31 cellular contexts compared by ENCODE assay signal in genomic region chr19:1387684-1388636, GRCh38. TPM values are rescaled to one million over a fixed set of nuclear protein-coding genes. Genes with fewer than 3 reads are reported as not detected.
DNase-seq lines count a peak whose midpoint lies in the region; ATAC-seq and TF ChIP-seq lines count a peak whose summit lies in the region.
"Had no signal": no experiment of that assay in that cellular context is flagged by ENCODE, and none has a peak within 500 bp of the region (broad histone marks: within the 10 kb centered on the region; RNA-seq: fewer than 3 reads in every experiment).

No MANE protein-coding gene starts in this region.

- no peak overlapping the region for H2BK5ac ChIP-seq in trophoblast cell (ENCODE audit: low read depth, low read length, poor library complexity)

- H3K27ac Mint-ChIP-seq in natural killer cell (no peak overlapping the region), endothelial cell (ENCODE audit: unreplicated experiment) (no peak overlapping the region)
- H3K27ac Mint-ChIP-seq: activated naive CD8-positive, alpha-beta T cell treated with anti-CD3 and anti-CD28 coated beads, Interleukin-2, amount 10 ng/mL, durations not matched to agents 7 days and 5 days; activated T-cell treated with anti-CD3 and anti-CD28 coated beads, Interleukin-2, amount 50 U/mL, for 24 hours; B cell; CD8-positive, alpha-beta T cell; neural progenitor cell; stimulated activated naive CD8-positive, alpha-beta T cell treated with anti-CD3 and anti-CD28 coated beads, Interleukin-15, Interleukin-2, amounts not matched to agents 100 ng/mL and 50 ng/mL, for 24 hours had no signal

- no peak for TF ChIP-seq CTCF in left ventricle myocardium inferior (IDR thresholded peaks at IDR 0.05; ENCODE audit: borderline replicate concordance)
- TF ChIP-seq CTCF in natural killer cell (IDR thresholded peaks at IDR 0.05), result no peak
- no peak for TF ChIP-seq CTCF in endothelial cell (IDR thresholded peaks at IDR 0.05; ENCODE audit: unreplicated experiment)

- H3K18ac ChIP-seq in trophoblast cell (ENCODE audit: low read length), result no peak overlapping the region

- peak overlapping the region; percentile 96 for H3K27ac ChIP-seq in angular gyrus (ENCODE audit: low read depth, low read length)
- H3K27ac ChIP-seq in left ventricle myocardium inferior (replicated peaks), result peak overlapping the region; percentile 98
- H3K27ac ChIP-seq in trophoblast cell (ENCODE audit: low read depth, low read length), result no peak overlapping the region
- H3K27ac ChIP-seq: ascending aorta, esophagus muscularis mucosa, neural progenitor cell, parathyroid adenoma, uterus had no signal

- H4K8ac ChIP-seq in trophoblast cell (ENCODE audit: low read depth, low read length), result no peak overlapping the region

- H3K4me3 Mint-ChIP-seq in natural killer cell, result no peak overlapping the region
- H3K4me3 Mint-ChIP-seq in endothelial cell (ENCODE audit: unreplicated experiment), result no peak overlapping the region
- H3K4me3 Mint-ChIP-seq: activated naive CD8-positive, alpha-beta T cell treated with anti-CD3 and anti-CD28 coated beads, Interleukin-2, amount 10 ng/mL, durations not matched to agents 7 days and 5 days; activated T-cell treated with anti-CD3 and anti-CD28 coated beads, Interleukin-2, amount 50 U/mL, for 24 hours; B cell; CD8-positive, alpha-beta T cell; neural progenitor cell; stimulated activated naive CD8-positive, alpha-beta T cell treated with anti-CD3 and anti-CD28 coated beads, Interleukin-15, Interleukin-2, amounts not matched to agents 100 ng/mL and 50 ng/mL, for 24 hours had no signal

- H3K14ac ChIP-seq in trophoblast cell (ENCODE audit: low read length), result no peak overlapping the region

- H4K91ac ChIP-seq in trophoblast cell (ENCODE audit: low read depth, low read length), result no peak overlapping the region

- no peak overlapping the region for H3K4ac ChIP-seq in trophoblast cell (ENCODE audit: low read depth, low read length)

- H3K4me1 Mint-ChIP-seq in natural killer cell (peaks cover 14 to 28% of the 10 kb centered on the region in 2 donors), endothelial cell (ENCODE audit: unreplicated experiment) (peaks cover 9% of the 10 kb centered on the region)

- H3K23ac ChIP-seq in trophoblast cell (ENCODE audit: low read length), result no peak overlapping the region

- H2AK5ac ChIP-seq in trophoblast cell (ENCODE audit: low read length), result no peak overlapping the region

- no peaks in the 10 kb centered on the region for H3K9me3 ChIP-seq in left ventricle myocardium inferior (replicated peaks)
- H3K9me3 ChIP-seq in trophoblast cell (ENCODE audit: insufficient read depth, low read depth, low read length), result peaks cover 8% of the 10 kb centered on the region
- H3K9me3 ChIP-seq: ascending aorta, esophagus muscularis mucosa, uterus had no signal

- no peak overlapping the region for H3K4me2 ChIP-seq in trophoblast cell (ENCODE audit: low read length)
- H3K4me2 ChIP-seq: neural progenitor cell had no signal

- DNase-seq in NCI-H2171 treated with DMSO at 0.1 percent for 48 hours (lab: John Stamatoyannopoulos, UW), result peak; percentile 71
- peak; percentile 40 for DNase-seq in left ventricle myocardium inferior
- no peak for DNase-seq in trophoblast cell
- no peak for DNase-seq in natural killer cell
- no peak for DNase-seq in endothelial cell (ENCODE audit: low spot score)
- DNase-seq: ACHN; activated CD4-positive, alpha-beta T cell treated with anti-CD3 and anti-CD28 coated beads, Interleukin-2, amount 50 U/mL, for 1 hour; activated CD4-positive, CD25-positive, alpha-beta regulatory T cell; activated effector memory CD4-positive, alpha-beta T cell treated with anti-CD3 and anti-CD28 coated beads, Interleukin-2, amount 50 U/mL, for 16 hours; activated naive CD8-positive, alpha-beta T cell treated with anti-CD3 and anti-CD28 coated beads, Interleukin-2, amount 10 ng/mL, durations not matched to agents 7 days and 5 days; activated T-cell treated with anti-CD3 and anti-CD28 coated beads, Interleukin-2, amount 50 U/mL, for 24 hours; CD8-positive, alpha-beta T cell; dermis blood vessel endothelial cell; foreskin fibroblast; Kasumi-1; kidney glomerular epithelial cell; NCI-H1417 treated with DMSO at 0.1 percent for 48 hours; NCI-H2081; NCI-H510A; RPMI8226; stimulated activated CD4-positive, alpha-beta T cell treated with anti-CD3 and anti-CD28 coated beads, Interleukin-2, amount 100 ng/mL, for 24 hours; stimulated activated CD8-positive, alpha-beta memory T cell treated with anti-CD3 and anti-CD28 coated beads, Interleukin-4, amount 100 ng/mL, for 48 hours; uterus had no signal

- no peak overlapping the region for H2BK12ac ChIP-seq in trophoblast cell (ENCODE audit: low read length)

- H3K4me3 ChIP-seq in left ventricle myocardium inferior (peak overlapping the region; percentile 37), trophoblast cell (ENCODE audit: low read depth, low read length) (peak overlapping the region; percentile 42)
- H3K4me3 ChIP-seq: ascending aorta, esophagus muscularis mucosa, neural progenitor cell, uterus had no signal

- no peak overlapping the region for H4K12ac ChIP-seq in trophoblast cell (ENCODE audit: low read depth, low read length)

- H3K36me3 Mint-ChIP-seq in natural killer cell, result no peaks in the 10 kb centered on the region
- peaks cover 23% of the 10 kb centered on the region for H3K36me3 Mint-ChIP-seq in endothelial cell (ENCODE audit: low read depth, unreplicated experiment)

- peaks cover 7% of the 10 kb centered on the region for H3K79me1 ChIP-seq in trophoblast cell (ENCODE audit: low read length)

- no CpG with 5 or more reads among the region's 45 CpGs for WGBS in trophoblast cell (ENCODE audit: extremely low coverage, insufficient coverage, insufficient read length)

- no peak overlapping the region for H2BK120ac ChIP-seq in trophoblast cell (ENCODE audit: insufficient read depth, low read length, poor library complexity)

- intact Hi-C loops in left ventricle myocardium inferior (cut with micrococcal nuclease), result no loop called here
- intact Hi-C loops in natural killer cell (cut with micrococcal nuclease), result no loop called here

- H3K36me3 ChIP-seq in left ventricle myocardium inferior (peaks cover 60% of the 10 kb centered on the region), trophoblast cell (ENCODE audit: control insufficient read depth in 1 of 2, insufficient read depth in 2 of 2, low read length in 2 of 2) (peaks cover 27 to 36% of the 10 kb centered on the region in 2 experiments)
- H3K36me3 ChIP-seq: neural progenitor cell, uterus had no signal

- H3K4me1 ChIP-seq in left ventricle myocardium inferior (peaks cover 59% of the 10 kb centered on the region), trophoblast cell (ENCODE audit: control insufficient read depth in 1 of 2, insufficient read depth in 2 of 2, low read length in 2 of 2) (peaks cover 0 to 2% of the 10 kb centered on the region in 2 experiments)
- H3K4me1 ChIP-seq: neural progenitor cell had no signal

- H3K27me3 ChIP-seq in left ventricle myocardium inferior (ENCODE audit: low read depth) (no peaks in the 10 kb centered on the region), trophoblast cell (ENCODE audit: insufficient read depth, low read length) (no peaks in the 10 kb centered on the region)
- H3K27me3 ChIP-seq: ascending aorta, esophagus muscularis mucosa, neural progenitor cell had no signal

- no peaks in the 10 kb centered on the region for H3K9me3 Mint-ChIP-seq in natural killer cell
- H3K9me3 Mint-ChIP-seq in endothelial cell (ENCODE audit: unreplicated experiment), result no peaks in the 10 kb centered on the region
- H3K9me3 Mint-ChIP-seq: activated T-cell treated with anti-CD3 and anti-CD28 coated beads, Interleukin-2, amount 50 U/mL, for 24 hours; CD8-positive, alpha-beta T cell; stimulated activated naive CD8-positive, alpha-beta T cell treated with anti-CD3 and anti-CD28 coated beads, Interleukin-15, Interleukin-2, amounts not matched to agents 100 ng/mL and 50 ng/mL, for 24 hours had no signal

- H3K9ac ChIP-seq in trophoblast cell (ENCODE audit: low read length), result no peak overlapping the region
- H3K9ac ChIP-seq: neural progenitor cell, parathyroid adenoma had no signal

- H3K27me3 Mint-ChIP-seq in natural killer cell (ENCODE audit: low read depth in 2 of 2), result peaks cover 4 to 6% of the 10 kb centered on the region in 2 donors
- H3K27me3 Mint-ChIP-seq in endothelial cell (ENCODE audit: unreplicated experiment), result peaks cover 14% of the 10 kb centered on the region

- no peak for ATAC-seq in natural killer cell
- no peak for ATAC-seq in HG02938 (IDR thresholded peaks at IDR 0.05; ENCODE audit: unreplicated experiment)
- ATAC-seq: CD8-positive, alpha-beta T cell had no signal

- no peak overlapping the region for H2AFZ ChIP-seq in trophoblast cell (ENCODE audit: insufficient read depth, low read length, poor library complexity)
- H2AFZ ChIP-seq: neural progenitor cell, parathyroid adenoma had no signal

- H3K79me2 ChIP-seq in trophoblast cell (ENCODE audit: control insufficient read depth, insufficient read depth, low read length, poor library complexity), result peaks cover 7% of the 10 kb centered on the region

RNA-seq across cellular contexts. Expression of gene NDUFS7, which starts 4.3 kb away (rescaled TPM):
- total RNA-seq in left ventricle myocardium inferior (380 TPM), natural killer cell (10 to 100 TPM; 60.8 to 67.9 (median 66.6) TPM), endothelial cell (ENCODE audit: unreplicated experiment) (84.0 TPM)
- polyA plus RNA-seq in trophoblast cell (2013), result 38.6 and 39.3 TPM in 2 replicates

RNA-seq across cellular contexts. Expression of gene GAMT, which starts 13.4 kb away (rescaled TPM):
- total RNA-seq in left ventricle myocardium inferior (77.0 TPM), natural killer cell (1 to 10 TPM; 5.1 to 7.5 (median 7.1) TPM), endothelial cell (ENCODE audit: unreplicated experiment) (18.1 TPM)
- polyA plus RNA-seq in trophoblast cell (2013), result 20.3 and 20.6 TPM in 2 replicates

RNA-seq across cellular contexts. Expression of gene DAZAP1, which starts 19.4 kb away (rescaled TPM):
- total RNA-seq in left ventricle myocardium inferior, result 81.8 TPM
- polyA plus RNA-seq in trophoblast cell (2013), result 126 and 130 TPM in 2 replicates
- 100 to 1,000 TPM; 166 to 207 (median 170) TPM for total RNA-seq in natural killer cell
- 145 TPM for total RNA-seq in endothelial cell (ENCODE audit: unreplicated experiment)

RNA-seq across cellular contexts. Expression of gene RPS15, which starts 50.2 kb away (rescaled TPM):
- total RNA-seq in left ventricle myocardium inferior, result 588 TPM
- polyA plus RNA-seq in trophoblast cell (2013), result 1,862 and 1,936 TPM in 2 replicates
- total RNA-seq in natural killer cell, result 100 to 1,000 TPM; 731 to 872 (median 837) TPM
- 1,175 TPM for total RNA-seq in endothelial cell (ENCODE audit: unreplicated experiment)

Comparison
In these comparisons a context has a peak if more than half of its experiments do, and no peak if none do; other contexts are left out.
1. DNase-seq: peak in NCI-H2171 treated with DMSO at 0.1 percent for 48 hours (single experiment) and left ventricle myocardium inferior (single experiment); none in trophoblast cell (0 of 2), natural killer cell (single experiment) and endothelial cell (single experiment).